In the genomic region with DNA sequence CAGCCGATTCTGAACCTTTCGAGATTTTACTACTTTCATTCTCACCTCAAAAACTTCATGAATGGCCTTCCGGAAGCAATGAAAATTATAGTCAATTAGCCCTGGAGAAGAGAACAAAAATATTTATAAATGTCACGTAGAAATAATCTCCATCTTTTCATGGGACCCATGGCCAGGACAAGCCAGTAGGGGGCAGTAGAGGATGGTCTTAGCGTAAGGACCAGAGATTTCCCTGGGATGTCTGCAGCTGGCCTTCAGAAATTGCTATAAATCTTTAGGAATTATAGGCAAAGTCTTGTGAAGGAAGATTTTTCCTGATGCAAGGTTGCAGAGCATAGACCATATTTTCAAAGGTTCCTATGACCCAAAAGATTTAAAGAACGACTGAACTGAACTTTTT, we compare ENCODE assay signal across 8 cellular contexts. TPM values are rescaled to one million over a fixed set of nuclear protein-coding genes. Genes with fewer than 3 reads are reported as not detected.
DNase-seq lines count a peak whose midpoint lies in the region; ATAC-seq, FAIRE-seq and TF ChIP-seq lines count a peak whose summit lies in the region.

No MANE protein-coding gene starts in this region.

- peaks cover 0 to 2% of the 10 kb centered on the region in 2 donors for H3K27me3 Mint-ChIP-seq in CD8-positive, alpha-beta memory T cell

- no peaks in the 10 kb centered on the region for H3K27me3 ChIP-seq in CD8-positive, alpha-beta memory T cell (ENCODE audit: insufficient read depth, low read length, poor library complexity, severe bottlenecking)
- H3K27me3 ChIP-seq in adrenal gland (no peaks in the 10 kb centered on the region), right cardiac atrium (ENCODE audit: control insufficient read depth, insufficient read depth) (no peaks in the 10 kb centered on the region), small intestine (ENCODE audit: control insufficient read depth in 2 of 2, insufficient read depth in 2 of 2, low read length in 2 of 2) (no peaks in the 10 kb centered on the region)

- no peak overlapping the region for H3K4me3 ChIP-seq in CD8-positive, alpha-beta memory T cell (ENCODE audit: low read length)
- H3K4me3 ChIP-seq in adrenal gland (no peak overlapping the region), right cardiac atrium (ENCODE audit: low read length) (no peak overlapping the region), small intestine (ENCODE audit: low read depth in 1 of 2, low read length in 2 of 2) (no peak overlapping the region)

- H3K4me1 Mint-ChIP-seq in CD8-positive, alpha-beta memory T cell = peaks cover 9 to 25% (median 21%) of the 10 kb centered on the region in 3 donors

- in situ Hi-C loops in SK-MEL-5 (cut with HindIII; ENCODE audit: low pct_unique_long_range_greater_than_20kb, low sequenced_read_pairs) = no loop called here

- POLR2A ChIA-PET in CD8-positive, alpha-beta memory T cell (lab: Charles Lee) = no interaction called here

- H3K9me3 ChIP-seq in CD8-positive, alpha-beta memory T cell (ENCODE audit: low read length) = no peaks in the 10 kb centered on the region
- H3K9me3 ChIP-seq in adrenal gland (replicated peaks in 1 of 3) (no peaks in the 10 kb centered on the region), right cardiac atrium (ENCODE audit: control insufficient read depth, low read length) (no peaks in the 10 kb centered on the region), small intestine (ENCODE audit: control insufficient read depth, low read depth) (no peaks in the 10 kb centered on the region)

- no peaks in the 10 kb centered on the region for H3K36me3 ChIP-seq in CD8-positive, alpha-beta memory T cell (ENCODE audit: insufficient read depth, low read length)
- no peaks in the 10 kb centered on the region for H3K36me3 ChIP-seq in adrenal gland (replicated peaks in 1 of 2)
- no peaks in the 10 kb centered on the region for H3K36me3 ChIP-seq in small intestine (ENCODE audit: control insufficient read depth in 2 of 2, insufficient read depth in 2 of 2, low read length in 2 of 2)

- no peaks in the 10 kb centered on the region for H3K9me3 Mint-ChIP-seq in CD8-positive, alpha-beta memory T cell

- peak; percentile 59 to 60 for ATAC-seq in right cardiac atrium
- no peak for ATAC-seq in HG03025 (IDR thresholded peaks at IDR 0.05; ENCODE audit: low FRiP score, unreplicated experiment)
- no peak for ATAC-seq in HG03095 (IDR thresholded peaks at IDR 0.05; ENCODE audit: unreplicated experiment)

- peak; percentile 65 to 82 (median 73) for TF ChIP-seq CTCF in adrenal gland (IDR thresholded peaks at IDR 0.05)

- 23 to 30% (median 26%) methylated on average over 6 of the region's 6 CpGs for WGBS in adrenal gland, 4 donors
- WGBS in right cardiac atrium = 35% methylated on average over 6 of the region's 6 CpGs
- 18 to 24% (median 22%) methylated on average over 6 of the region's 6 CpGs for WGBS in small intestine, 3 donors

- CTCF ChIA-PET in CD8-positive, alpha-beta memory T cell (lab: Charles Lee) = interaction anchor here (0.8 to 2.4 kb wide), 9 partner anchors 11 to 386 kb away, joined by 3 to 10 read pairs (median 3); no protein-coding TSS in a partner anchor

- H3K4me1 ChIP-seq in CD8-positive, alpha-beta memory T cell (ENCODE audit: insufficient read depth, low read length) = peaks cover 22% of the 10 kb centered on the region
- H3K4me1 ChIP-seq in adrenal gland (replicated peaks in 1 of 2) (no peaks in the 10 kb centered on the region), right cardiac atrium (ENCODE audit: control insufficient read depth, insufficient read depth, low read length) (no peaks in the 10 kb centered on the region), small intestine (ENCODE audit: control insufficient read depth in 2 of 2, insufficient read depth in 1 of 2, low read depth in 1 of 2, low read length in 1 of 2) (no peaks in the 10 kb centered on the region)

- no peak overlapping the region for H3K27ac ChIP-seq in CD8-positive, alpha-beta memory T cell (ENCODE audit: low read depth, low read length)
- H3K27ac ChIP-seq in adrenal gland (no peak overlapping the region), right cardiac atrium (ENCODE audit: low read length) (no peak overlapping the region), small intestine (ENCODE audit: low read depth in 1 of 2, low read length in 1 of 2) (no peak overlapping the region)

- H3K27ac Mint-ChIP-seq in CD8-positive, alpha-beta memory T cell = no peak overlapping the region

- no peaks in the 10 kb centered on the region for H3K36me3 Mint-ChIP-seq in CD8-positive, alpha-beta memory T cell

- no peak overlapping the region for H3K4me3 Mint-ChIP-seq in CD8-positive, alpha-beta memory T cell

- FAIRE-seq in small intestine (lab: Jason Lieb, UNC) = no peak

- TF ChIP-seq POLR2A in adrenal gland (IDR thresholded peaks at IDR 0.05) = no peak

- peak in 4 of 5 donors; percentile 36 to 60 (median 37) for DNase-seq in CD8-positive, alpha-beta memory T cell
- DNase-seq in HK-2 (ENCODE audit: unreplicated experiment) (peak; percentile 35), SK-MEL-5 (ENCODE audit: low read depth, low spot score) (peak; percentile 65), adrenal gland (peak; percentile 62 to 88 (median 79)), right cardiac atrium (peak; percentile 61 to 84 (median 62)), small intestine (peak; percentile 56)

- intact Hi-C loops in adrenal gland (cut with DNase I) (no loop called here), right cardiac atrium (cut with DNase I) (loop anchor here in 2 of 4 donors (5.0 to 10.0 kb wide), 2 partner anchors 53 to 56 kb away; a partner anchor contains a TSS)

RNA-seq across cellular contexts. Expression of a gene that starts 15.6 kb away (rescaled TPM):
- total RNA-seq in CD8-positive, alpha-beta memory T cell = 10 to 100 TPM; 27.1 to 27.2 TPM
- 36.0 TPM for polyA plus RNA-seq in CD8-positive, alpha-beta memory T cell
- total RNA-seq in SK-MEL-5 (2014; rRNA removed; shearing (Covaris generic)) = 46.1 and 47.8 TPM in 2 replicates
- polyA plus RNA-seq in SK-MEL-5 (2015; cell fraction: cytosol; rRNA removed) = 28.9 and 34.9 TPM in 2 replicates
- 15.4 TPM in 2 replicates for polyA plus RNA-seq in SK-MEL-5 (2015; cell fraction: nucleus; rRNA removed)
- total RNA-seq in adrenal gland = 10 to 100 TPM; 27.9 to 55.4 (median 37.9) TPM
- 10 to 100 TPM; 18.4 to 65.6 (median 22.4) TPM for polyA plus RNA-seq in adrenal gland
- total RNA-seq in right cardiac atrium = 10 to 100 TPM; 13.8 to 23.6 (median 15.9) TPM
- polyA plus RNA-seq in right cardiac atrium = 12.0 TPM
- polyA plus RNA-seq in small intestine = 10 to 100 TPM; 34.1 to 65.1 (median 43.6) TPM

RNA-seq across cellular contexts. Expression of a gene that starts 44.0 kb away (rescaled TPM):
- 1 to 10 TPM; 7.3 to 8.7 TPM for total RNA-seq in CD8-positive, alpha-beta memory T cell
- 1.4 TPM for polyA plus RNA-seq in CD8-positive, alpha-beta memory T cell
- total RNA-seq in SK-MEL-5 (2014; rRNA removed; shearing (Covaris generic)) = 145 and 165 TPM in 2 replicates
- 42.8 and 60.4 TPM in 2 replicates for polyA plus RNA-seq in SK-MEL-5 (2015; cell fraction: cytosol; rRNA removed)
- 10.3 and 16.5 TPM in 2 replicates for polyA plus RNA-seq in SK-MEL-5 (2015; cell fraction: nucleus; rRNA removed)
- total RNA-seq in adrenal gland (10 to 100 TPM; 22.8 to 42.1 (median 37.6) TPM), right cardiac atrium (100 to 1,000 TPM in 3 of 4 donors, 10 to 100 TPM in 1; 92.2 to 154 (median 126) TPM)
- polyA plus RNA-seq in adrenal gland (10 to 100 TPM in 1 of 3 donors, 1 to 10 TPM in 2; 4.8 to 26.2 (median 9.2) TPM), right cardiac atrium (57.2 TPM), small intestine (1 to 10 TPM in 2 of 3 donors, under 1 TPM in 1; 0.67 to 3.2 (median 1.9) TPM)

RNA-seq across cellular contexts. Expression of a gene that starts 53.0 kb away (rescaled TPM):
- under 1 TPM; 0.20 to 0.24 TPM for total RNA-seq in CD8-positive, alpha-beta memory T cell
- polyA plus RNA-seq in CD8-positive, alpha-beta memory T cell = 0.16 TPM
- not detected in 2 replicates for total RNA-seq in SK-MEL-5 (2014; rRNA removed; shearing (Covaris generic))
- polyA plus RNA-seq in SK-MEL-5 (2015; cell fraction: cytosol; rRNA removed) = 0.11 TPM in 1 of 2 replicates, not detected in the other
- polyA plus RNA-seq in SK-MEL-5 (2015; cell fraction: nucleus; rRNA removed) = 0.36 and 2.4 TPM in 2 replicates
- total RNA-seq in adrenal gland (under 1 TPM in 6 of 8 donors, not detected in 2; 0.44 to 0.83 (median 0.79) TPM), right cardiac atrium (under 1 TPM; 0.26 to 0.81 (median 0.38) TPM)
- polyA plus RNA-seq in adrenal gland (under 1 TPM; 0.17 to 0.48 (median 0.42) TPM), right cardiac atrium (0.38 TPM), small intestine (under 1 TPM; 0.33 to 0.81 (median 0.67) TPM)

Comparison
In these comparisons a context has a peak if more than half of its experiments do, and no peak if none do; other contexts are left out.
1. ATAC-seq: peak in right cardiac atrium (2 of 2); none in HG03025 (single experiment) and HG03095 (single experiment).
2. Peak in every context shown above with its lines, with median percentiles within 50 percentile points of each other: DNase-seq.